9 cellular contexts compared by ENCODE assay signal in the genomic region with DNA sequence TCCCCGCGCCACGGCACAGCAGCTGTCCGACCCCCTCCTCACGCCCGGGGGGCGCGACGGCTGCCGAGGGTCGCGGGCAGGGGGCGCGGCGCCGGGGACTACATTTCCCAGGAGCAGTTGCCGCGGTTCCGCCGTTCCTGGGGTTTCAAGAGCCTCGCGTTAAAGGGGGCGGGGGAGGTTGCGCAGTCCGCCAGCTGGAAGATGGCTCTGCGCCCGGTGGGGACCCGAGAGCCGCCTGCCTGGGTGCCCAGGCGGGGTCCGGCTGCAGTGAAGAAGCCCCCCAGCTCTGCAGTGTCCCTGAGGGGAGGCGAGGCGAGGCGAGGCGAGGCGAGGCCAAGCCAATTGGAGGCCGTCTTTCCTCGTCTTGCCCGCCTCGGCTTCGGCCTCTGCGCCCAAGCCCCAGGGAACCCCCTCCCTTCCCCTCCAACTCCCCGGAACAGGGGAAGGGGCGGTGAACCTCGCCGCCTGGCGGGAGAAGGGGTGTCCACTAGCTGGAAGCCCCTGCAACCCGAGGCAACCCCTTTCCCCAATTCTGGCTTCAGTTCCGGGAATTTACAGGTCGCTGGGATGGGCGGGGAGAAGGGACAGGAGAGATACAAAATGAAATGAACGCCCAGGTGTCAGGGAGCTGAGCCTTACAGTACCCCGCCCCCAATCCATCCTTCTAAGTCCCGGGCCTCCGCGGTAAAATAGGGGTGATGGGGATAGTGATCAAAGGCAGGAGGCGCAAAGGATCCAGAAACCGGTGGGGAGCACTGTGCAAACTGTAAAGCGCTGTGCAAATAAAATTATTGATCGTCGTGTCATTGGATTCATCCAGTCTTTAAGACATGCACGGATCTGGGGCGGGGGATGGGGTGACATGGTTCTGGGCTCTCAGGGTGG. TPM values are rescaled to one million over a fixed set of nuclear protein-coding genes. Genes with fewer than 3 reads are reported as not detected.
A peak's percentile ranks its signal among the peaks of the same experiment; 100 is the strongest.
DNase-seq lines count a peak whose midpoint lies in the region; ATAC-seq, FAIRE-seq and TF ChIP-seq lines count a peak whose summit lies in the region.
"Had no signal": no experiment of that assay in that cellular context is flagged by ENCODE, and none has a peak within 500 bp of the region (broad histone marks: within the 10 kb centered on the region; RNA-seq: fewer than 3 reads in every experiment).

No MANE protein-coding gene starts in this region.

- TF ChIP-seq RAD21 in SK-N-SH (IDR thresholded peaks at IDR 0.05; ENCODE audit: low read length) (peak; percentile 11; the same call in 1 of the 2 replicates), H1 (IDR thresholded peaks at IDR 0.05 in 1 of 2, conservative IDR thresholded peaks at IDR 0.05 in 1 of 2; ENCODE audit: low read depth in 2 of 2, low read length in 2 of 2) (no peak; a peak in 1 of 4 replicates)

- H3K23ac ChIP-seq in H1 (ENCODE audit: insufficient read length): no peak overlapping the region

- TF ChIP-seq CTCF in CD8-positive, alpha-beta T cell (IDR thresholded peaks at IDR 0.05): no peak
- TF ChIP-seq CTCF in SK-N-SH (IDR thresholded peaks at IDR 0.05): no peak
- TF ChIP-seq CTCF in H1 (IDR thresholded peaks at IDR 0.05; ENCODE audit: control extremely low read depth in 1 of 3, insufficient read depth in 1 of 3, low read depth in 1 of 3, low read length in 3 of 3): peak in 1 of 3 experiments; percentile 1; a peak in 1 of 4 replicates

- peak overlapping the region; percentile 96 for H3K4me2 ChIP-seq in SK-N-SH
- peak overlapping the region; percentile 91 to 94 for H3K4me2 ChIP-seq in H1 (ENCODE audit: insufficient read depth in 1 of 2, low read depth in 2 of 2, low read length in 2 of 2)

- no peak overlapping the region for H2AK5ac ChIP-seq in H1 (ENCODE audit: low read depth, low read length)

- TF ChIP-seq EP300 in SK-N-SH (IDR thresholded peaks at IDR 0.05; ENCODE audit: borderline replicate concordance in 1 of 2, low read depth in 1 of 2, low read length in 1 of 2): no peak; a peak in 1 of 4 replicates
- TF ChIP-seq EP300 in H1 (IDR thresholded peaks at IDR 0.05; ENCODE audit: borderline replicate concordance in 1 of 2, low read depth in 2 of 2, low read length in 2 of 2): no peak

- H2BK12ac ChIP-seq in H1 (ENCODE audit: low read depth, low read length): peak overlapping the region; percentile 17; the same call in 1 of the 2 replicates

- 18% methylated on average over 29 of the region's 63 CpGs for WGBS in SK-N-SH (ENCODE audit: low lambda C conversion rate)
- 2% methylated on average over 58 of the region's 63 CpGs; no CpG with 5 or more reads in 1 of the 2 experiments for WGBS in H1 (ENCODE audit: extremely low coverage in 1 of 2, insufficient coverage in 1 of 2, insufficient read length in 1 of 2, insufficient replicate concordance in 2 of 2, low coverage in 1 of 2, low lambda C conversion rate in 2 of 2, missing lambda C conversion rate in 1 of 2), 2 experiments
- WGBS in thymus: 1% methylated on average over 63 of the region's 63 CpGs

- H3K27me3 Mint-ChIP-seq in CD8-positive, alpha-beta T cell (ENCODE audit: low read depth): peaks cover 33% of the 10 kb centered on the region

- no peaks in the 10 kb centered on the region for H3K9me3 ChIP-seq in CD8-positive, alpha-beta T cell (ENCODE audit: low read length)
- H3K9me3 ChIP-seq in SK-N-SH (no peaks in the 10 kb centered on the region), H1 (ENCODE audit: insufficient read depth in 2 of 2, low read depth in 1 of 2, low read length in 1 of 2) (no peaks in the 10 kb centered on the region), thymus (ENCODE audit: control insufficient read depth) (peaks cover 1% of the 10 kb centered on the region)

- no peak overlapping the region for H2BK5ac ChIP-seq in H1 (ENCODE audit: low read depth, low read length)

- peak overlapping the region; percentile 36 for H3K4me3 ChIP-seq in CD8-positive, alpha-beta T cell (ENCODE audit: low read depth, low read length)
- H3K4me3 ChIP-seq in SK-N-SH (ENCODE audit: low read depth in 2 of 2, low read length in 1 of 2) (peak overlapping the region; percentile 58 to 68), H1 (ENCODE audit: extremely low read depth in 1 of 4, insufficient read depth in 2 of 4, low read depth in 3 of 4, low read length in 4 of 4) (peak overlapping the region; percentile 79 to 91 (median 86)), thymus (ENCODE audit: low read length) (peak overlapping the region; percentile 60)

- H3K56ac ChIP-seq in H1 (replicated peaks; ENCODE audit: insufficient read length, low read depth, low read length): no peak overlapping the region

- H3K4me1 ChIP-seq in CD8-positive, alpha-beta T cell (ENCODE audit: insufficient read depth, low read length): peaks cover 34% of the 10 kb centered on the region
- H3K4me1 ChIP-seq in SK-N-SH (ENCODE audit: control insufficient read depth in 1 of 2, insufficient read depth in 2 of 2, low read depth in 1 of 2, low read length in 1 of 2): peaks cover 0 to 28% of the 10 kb centered on the region in 2 experiments; a peak in 2 of 4 replicates
- H3K4me1 ChIP-seq in H1 (replicated peaks in 1 of 4; ENCODE audit: control insufficient read depth in 3 of 4, insufficient read depth in 4 of 4, low read length in 3 of 4): peaks cover 0 to 22% (median 19%) of the 10 kb centered on the region in 4 experiments; a peak in 6 of 7 replicates
- H3K4me1 ChIP-seq in thymus (ENCODE audit: control insufficient read depth, insufficient read depth, low read length): peaks cover 15% of the 10 kb centered on the region

- no peaks in the 10 kb centered on the region for H3K9me2 ChIP-seq in SK-N-SH

- no peak for TF ChIP-seq POLR2A in H1 (IDR thresholded peaks at IDR 0.05; ENCODE audit: control extremely low read depth in 1 of 2, low read depth in 2 of 2, low read length in 2 of 2)

- no peak for FAIRE-seq in H1 (lab: Jason Lieb, UNC)

- H3K23me2 ChIP-seq in H1 (ENCODE audit: low read depth, low read length): peaks cover 42% of the 10 kb centered on the region

- H3K9ac ChIP-seq in SK-N-SH (peak overlapping the region; percentile 66), H1 (replicated peaks in 1 of 4; ENCODE audit: extremely low read depth in 1 of 4, low read depth in 3 of 4, low read length in 3 of 4) (peak overlapping the region in 1 of 4 experiments; percentile 35; a peak in 2 of 7 replicates)

- intact Hi-C loops in CD8-positive, alpha-beta T cell (cut with DNase I, micrococcal nuclease): loop anchor here in 1 of 2 experiments (10.0 kb wide), 1 partner anchor 592 kb away; no protein-coding TSS in a partner anchor

- H3K27me3 ChIP-seq in CD8-positive, alpha-beta T cell (ENCODE audit: insufficient read depth, low read length): peaks cover 4% of the 10 kb centered on the region
- H3K27me3 ChIP-seq in SK-N-SH (ENCODE audit: insufficient read depth) (no peaks in the 10 kb centered on the region), H1 (replicated peaks in 1 of 4; ENCODE audit: control insufficient read depth in 3 of 4, extremely low read depth in 1 of 4, insufficient read depth in 3 of 4, low read length in 3 of 4) (peaks cover 3 to 33% (median 27%) of the 10 kb centered on the region in 4 experiments), thymus (ENCODE audit: control insufficient read depth, insufficient read depth) (peaks cover 10% of the 10 kb centered on the region)

- peak overlapping the region; percentile 76 for H3K4me3 Mint-ChIP-seq in CD8-positive, alpha-beta T cell

- H2BK120ac ChIP-seq in H1 (replicated peaks; ENCODE audit: low read depth, low read length): no peak overlapping the region

- H2BK20ac ChIP-seq in H1 (ENCODE audit: low read length): no peak overlapping the region

- H3K36me3 Mint-ChIP-seq in CD8-positive, alpha-beta T cell: no peaks in the 10 kb centered on the region

- peak overlapping the region; percentile 78 for H3K18ac ChIP-seq in H1 (ENCODE audit: extremely low read depth, low read length)

- peaks cover 3% of the 10 kb centered on the region for H3K79me1 ChIP-seq in H1 (ENCODE audit: low read depth, low read length)

- H4K20me1 ChIP-seq in SK-N-SH (ENCODE audit: insufficient read depth) (no peaks in the 10 kb centered on the region), H1 (replicated peaks in 1 of 2; ENCODE audit: control insufficient read depth in 1 of 2, insufficient read depth in 2 of 2, low read length in 2 of 2) (peaks cover 0 to 2% of the 10 kb centered on the region in 2 experiments)

- H4K91ac ChIP-seq in H1 (replicated peaks; ENCODE audit: insufficient read length, low read length): no peak overlapping the region

- no peaks in the 10 kb centered on the region for H3K36me3 ChIP-seq in CD8-positive, alpha-beta T cell (ENCODE audit: insufficient read depth, low read length)
- H3K36me3 ChIP-seq in SK-N-SH (replicated peaks in 1 of 2; ENCODE audit: control insufficient read depth in 1 of 2, insufficient read depth in 2 of 2, low read length in 1 of 2) (no peaks in the 10 kb centered on the region), H1 (ENCODE audit: control insufficient read depth in 2 of 4, insufficient read depth in 4 of 4, low read length in 3 of 4) (no peaks in the 10 kb centered on the region), thymus (ENCODE audit: control insufficient read depth, insufficient read depth) (no peaks in the 10 kb centered on the region)

- POLR2A ChIA-PET in CD8-positive, alpha-beta T cell (lab: Charles Lee): no interaction called here
- POLR2A ChIA-PET in SK-N-SH (lab: Yijun Ruan, JAX) (interaction anchor here (1.0 kb wide), 1 partner anchor 10 kb away, joined by 3 read pairs; no protein-coding TSS in a partner anchor), H1 (lab: Charles Lee; ENCODE audit: partially characterized antibody) (interaction anchor here (0.6 to 8.8 kb wide), 14 partner anchors 8 to 389 kb away, joined by 3 to 142 read pairs (median 4); a partner anchor contains a TSS)

- H3K27ac Mint-ChIP-seq in CD8-positive, alpha-beta T cell: no peak overlapping the region

- H2BK15ac ChIP-seq in H1 (ENCODE audit: low read length): no peak overlapping the region

- CTCF ChIA-PET in CD8-positive, alpha-beta T cell (lab: Charles Lee): interaction anchor here (0.5 kb wide), 1 partner anchor 73 kb away, joined by 4 read pairs; no protein-coding TSS in a partner anchor
- CTCF ChIA-PET in SK-N-SH (lab: Yijun Ruan, JAX): interaction anchor here (0.6 to 1.4 kb wide), 4 partner anchors 58 to 194 kb away, joined by 3 read pairs; a partner anchor contains a TSS
- CTCF ChIA-PET in H1 (lab: Charles Lee; ENCODE audit: partially characterized antibody): interaction anchor here (0.6 to 2.7 kb wide), 6 partner anchors 10 to 467 kb away, joined by 3 to 8 read pairs (median 4); no protein-coding TSS in a partner anchor

- H2AFZ ChIP-seq in SK-N-SH (ENCODE audit: low read depth) (peak overlapping the region; percentile 87), H1 (ENCODE audit: low read length) (peak overlapping the region; percentile 66; the same call in 1 of the 2 replicates)

- no peaks in the 10 kb centered on the region for H3K9me3 Mint-ChIP-seq in CD8-positive, alpha-beta T cell

- no peak overlapping the region for H4K5ac ChIP-seq in H1 (ENCODE audit: insufficient read length, low read depth, low read length)

- H3K4ac ChIP-seq in H1 (replicated peaks; ENCODE audit: insufficient read length, low read depth, low read length): no peak overlapping the region

- peaks cover 33% of the 10 kb centered on the region for H3K4me1 Mint-ChIP-seq in CD8-positive, alpha-beta T cell (ENCODE audit: low read depth)

- H3F3A ChIP-seq in SK-N-SH (replicated peaks; ENCODE audit: insufficient read depth): peaks cover 14% of the 10 kb centered on the region

- H3K27ac ChIP-seq in CD8-positive, alpha-beta T cell (ENCODE audit: low read depth, low read length): no peak overlapping the region
- peak overlapping the region in 1 of 2 experiments; percentile 85; a peak in 2 of 4 replicates for H3K27ac ChIP-seq in SK-N-SH (ENCODE audit: low read depth in 2 of 2, low read length in 1 of 2)
- H3K27ac ChIP-seq in H1 (ENCODE audit: low read depth, low read length): no peak overlapping the region
- H3K27ac ChIP-seq in thymus (ENCODE audit: low read depth): no peak overlapping the region

- peak overlapping the region; percentile 73 for H4K8ac ChIP-seq in H1 (ENCODE audit: extremely low read depth, insufficient read depth, low read length)

- H3K79me2 ChIP-seq in SK-N-SH (ENCODE audit: insufficient read depth): peaks cover 22% of the 10 kb centered on the region
- H3K79me2 ChIP-seq in H1 (ENCODE audit: control insufficient read depth in 1 of 2, insufficient read depth in 2 of 2, low read length in 2 of 2): peaks cover 0 to 7% of the 10 kb centered on the region in 2 experiments; a peak in 1 of 4 replicates

- peak in 1 of 7 experiments; percentile 47 for DNase-seq in CD8-positive, alpha-beta T cell
- DNase-seq in HK-2 (ENCODE audit: unreplicated experiment) (peak; percentile 41), SK-N-SH (peak; percentile 92), H1 (ENCODE audit: low read depth in 1 of 2, low spot score in 2 of 2) (peak in 1 of 2 experiments; percentile 85), medulla oblongata (ENCODE audit: extremely low spot score) (peak; percentile 58), EL (no peak)

- ATAC-seq in CD8-positive, alpha-beta T cell: peak; percentile 24
- ATAC-seq in HG03135 (IDR thresholded peaks at IDR 0.05; ENCODE audit: unreplicated experiment): no peak

- H3K14ac ChIP-seq in H1 (ENCODE audit: insufficient read length): no peak overlapping the region

RNA-seq across cellular contexts. Expression of a gene that starts 5.2 kb away (rescaled TPM):
- 1 to 10 TPM; 1.3 to 1.6 TPM for total RNA-seq in CD8-positive, alpha-beta T cell
- polyA plus RNA-seq in SK-N-SH (2012; rRNA removed) (20.3 and 24.2 TPM in 2 replicates), H1 (2011; rRNA removed) (47.5 and 51.7 TPM in 2 replicates), thymus (7.8 TPM)
- 11.1 and 17.2 TPM in 2 replicates for polyA plus RNA-seq in SK-N-SH (2012; cell fraction: cytosol; rRNA removed)
- 31.2 and 33.0 TPM in 2 replicates for polyA plus RNA-seq in SK-N-SH (2012; cell fraction: nucleus; rRNA removed)
- total RNA-seq in H1 (2021; fragmentation: NEBNext Ultra II Directional; extraction: Animal tissue kit (Norgen Biotek cat#: 25700)): 24.3 and 24.5 TPM in 2 replicates
- polyA plus RNA-seq in H1 (2011; cell fraction: cytosol; rRNA removed): 36.8 TPM
- 61.9 TPM for polyA plus RNA-seq in H1 (2011; cell fraction: nucleus; rRNA removed)
- 19.8 to 42.1 TPM (median 35.7 TPM) in 4 replicates for polyA plus RNA-seq in H1 (2012, experiment 1 of 2)
- 34.4 TPM for polyA plus RNA-seq in H1 (2012, experiment 2 of 2)
- polyA plus RNA-seq in H1 (2013, experiment 1 of 2): 23.2 TPM
- 23.4 TPM for polyA plus RNA-seq in H1 (2013, experiment 2 of 2)
- polyA minus RNA-seq in H1 (2011; rRNA and poly(A)+ RNA removed): 17.4 and 19.2 TPM in 2 replicates
- 37.1 TPM for polyA minus RNA-seq in H1 (2011; cell fraction: cytosol; rRNA and poly(A)+ RNA removed)
- polyA minus RNA-seq in H1 (2011; cell fraction: nucleus; rRNA and poly(A)+ RNA removed): 17.9 TPM

RNA-seq across cellular contexts. Expression of a gene that starts 20.6 kb away (rescaled TPM):
- not detected for total RNA-seq in CD8-positive, alpha-beta T cell
- polyA plus RNA-seq in SK-N-SH (2012; rRNA removed): not detected in 2 replicates
- not detected in 2 replicates for polyA plus RNA-seq in SK-N-SH (2012; cell fraction: cytosol; rRNA removed)
- 0.13 and 0.50 TPM in 2 replicates for polyA plus RNA-seq in SK-N-SH (2012; cell fraction: nucleus; rRNA removed)
- 0.46 and 0.84 TPM in 2 replicates for total RNA-seq in H1 (2021; fragmentation: NEBNext Ultra II Directional; extraction: Animal tissue kit (Norgen Biotek cat#: 25700))
- polyA plus RNA-seq in H1 (2011; rRNA removed): 0.77 and 1.1 TPM in 2 replicates
- 0.54 TPM for polyA plus RNA-seq in H1 (2011; cell fraction: cytosol; rRNA removed)
- 1.7 TPM for polyA plus RNA-seq in H1 (2011; cell fraction: nucleus; rRNA removed)
- polyA plus RNA-seq in H1 (2012, experiment 1 of 2): 0.42 to 0.76 TPM (median 0.59 TPM) in 3 of 4 replicates, not detected in the other
- polyA plus RNA-seq in H1 (2012, experiment 2 of 2): 0.26 TPM
- 0.45 TPM for polyA plus RNA-seq in H1 (2013, experiment 1 of 2)
- polyA plus RNA-seq in H1 (2013, experiment 2 of 2): 0.64 TPM
- 0.39 TPM in 1 of 2 replicates, not detected in the other for polyA minus RNA-seq in H1 (2011; rRNA and poly(A)+ RNA removed)
- not detected for polyA minus RNA-seq in H1 (2011; cell fraction: cytosol; rRNA and poly(A)+ RNA removed)
- polyA minus RNA-seq in H1 (2011; cell fraction: nucleus; rRNA and poly(A)+ RNA removed): 0.60 TPM
- polyA plus RNA-seq in thymus: not detected
- total RNA-seq: RPMI7951 had no signal

RNA-seq across cellular contexts. Expression of a gene that starts 41.6 kb away (rescaled TPM):
- total RNA-seq in CD8-positive, alpha-beta T cell: 10 to 100 TPM; 18.8 to 21.4 TPM
- polyA plus RNA-seq in SK-N-SH (2012; rRNA removed): 27.5 and 27.6 TPM in 2 replicates
- polyA plus RNA-seq in SK-N-SH (2012; cell fraction: cytosol; rRNA removed): 15.9 and 21.5 TPM in 2 replicates
- polyA plus RNA-seq in SK-N-SH (2012; cell fraction: nucleus; rRNA removed): 57.6 and 61.4 TPM in 2 replicates
- 13.3 and 13.7 TPM in 2 replicates for total RNA-seq in H1 (2021; fragmentation: NEBNext Ultra II Directional; extraction: Animal tissue kit (Norgen Biotek cat#: 25700))
- polyA plus RNA-seq in H1 (2011; rRNA removed): 16.7 and 18.8 TPM in 2 replicates
- polyA plus RNA-seq in H1 (2011; cell fraction: cytosol; rRNA removed): 22.3 TPM
- polyA plus RNA-seq in H1 (2011; cell fraction: nucleus; rRNA removed): 26.7 TPM
- polyA plus RNA-seq in H1 (2012, experiment 1 of 2): 9.5 to 15.4 TPM (median 13.8 TPM) in 4 replicates
- 11.9 TPM for polyA plus RNA-seq in H1 (2012, experiment 2 of 2)
- polyA plus RNA-seq in H1 (2013, experiment 1 of 2): 12.3 TPM
- polyA plus RNA-seq in H1 (2013, experiment 2 of 2): 12.1 TPM
- 8.4 and 11.3 TPM in 2 replicates for polyA minus RNA-seq in H1 (2011; rRNA and poly(A)+ RNA removed)
- 12.0 TPM for polyA minus RNA-seq in H1 (2011; cell fraction: cytosol; rRNA and poly(A)+ RNA removed)
- 10.5 TPM for polyA minus RNA-seq in H1 (2011; cell fraction: nucleus; rRNA and poly(A)+ RNA removed)
- polyA plus RNA-seq in thymus: 25.5 TPM

RNA-seq across cellular contexts. Expression of a gene that starts 46.7 kb away (rescaled TPM):
- total RNA-seq in CD8-positive, alpha-beta T cell: 100 to 1,000 TPM; 510 to 518 TPM
- polyA plus RNA-seq in SK-N-SH (2012; rRNA removed) (478 and 642 TPM in 2 replicates), H1 (2011; rRNA removed) (588 and 886 TPM in 2 replicates), thymus (302 TPM)
- 510 and 587 TPM in 2 replicates for polyA plus RNA-seq in SK-N-SH (2012; cell fraction: cytosol; rRNA removed)
- 152 and 266 TPM in 2 replicates for polyA plus RNA-seq in SK-N-SH (2012; cell fraction: nucleus; rRNA removed)
- total RNA-seq in H1 (2021; fragmentation: NEBNext Ultra II Directional; extraction: Animal tissue kit (Norgen Biotek cat#: 25700)): 622 and 639 TPM in 2 replicates
- polyA plus RNA-seq in H1 (2011; cell fraction: cytosol; rRNA removed): 739 TPM
- 433 TPM for polyA plus RNA-seq in H1 (2011; cell fraction: nucleus; rRNA removed)
- 891 to 952 TPM (median 929 TPM) in 4 replicates for polyA plus RNA-seq in H1 (2012, experiment 1 of 2)
- 202 TPM for polyA plus RNA-seq in H1 (2012, experiment 2 of 2)
- polyA plus RNA-seq in H1 (2013, experiment 1 of 2): 533 TPM
- 561 TPM for polyA plus RNA-seq in H1 (2013, experiment 2 of 2)
- polyA minus RNA-seq in H1 (2011; rRNA and poly(A)+ RNA removed): 1,196 and 1,601 TPM in 2 replicates
- 274 TPM for polyA minus RNA-seq in H1 (2011; cell fraction: cytosol; rRNA and poly(A)+ RNA removed)
- polyA minus RNA-seq in H1 (2011; cell fraction: nucleus; rRNA and poly(A)+ RNA removed): 247 TPM

Comparison
In these comparisons a context has a peak if more than half of its experiments do, and no peak if none do; other contexts are left out.
1. H3K4me3 ChIP-seq: peak in every context shown above with its lines; median percentile 86 in H1; 63 in SK-N-SH; 60 in thymus; 36 in CD8-positive, alpha-beta T cell.